In the genomic region with DNA sequence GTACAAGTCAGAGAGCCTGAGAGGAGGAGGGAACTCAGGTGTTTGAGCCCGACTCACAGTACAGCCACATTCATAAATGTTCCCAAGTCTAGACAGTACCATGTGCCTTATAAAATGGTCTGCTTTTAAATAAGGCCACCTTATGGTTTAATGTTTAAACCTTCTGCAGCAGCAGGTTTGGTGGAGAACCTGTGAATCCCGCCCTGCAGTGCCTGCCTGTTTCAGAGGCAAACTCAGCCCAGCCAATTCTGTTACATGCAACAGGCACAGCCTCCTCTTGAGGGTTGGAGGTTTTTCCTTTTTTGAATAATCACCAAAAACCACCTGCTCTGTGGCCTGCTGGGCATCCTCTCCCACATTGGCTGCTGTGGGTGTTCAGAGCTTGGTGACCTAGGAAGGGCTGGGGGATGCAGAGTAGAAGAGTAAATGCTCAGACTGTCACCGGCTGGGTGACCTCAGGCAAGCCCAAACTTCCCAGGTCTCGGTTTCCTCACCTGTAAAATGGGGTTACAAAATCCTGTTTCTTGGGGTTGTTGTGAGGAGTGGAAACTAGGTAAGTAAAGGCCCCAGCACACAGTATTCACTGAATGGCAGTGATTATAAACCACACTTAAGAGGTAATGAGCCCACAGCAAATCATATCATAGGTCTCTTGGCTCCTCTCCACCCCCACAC, we compare ENCODE assay signal across 2 cellular contexts.
A peak's percentile ranks its signal among the peaks of the same experiment; 100 is the strongest.
TF ChIP-seq lines count a peak whose summit lies in the region.

No MANE protein-coding gene starts in this region.

TF ChIP-seq in GM12878, 131 proteins besides CTCF, POLR2A, EP300 and RAD21 (continued from another document):
- TF ChIP-seq TCF7 (IDR thresholded peaks at IDR 0.05; ENCODE audit: borderline replicate concordance) (no peak), ZNF207 (IDR thresholded peaks at IDR 0.05; ENCODE audit: borderline replicate concordance) (no peak), FOXM1 (IDR thresholded peaks at IDR 0.05; ENCODE audit: low read depth, low read length) (no peak), KLF5 (IDR thresholded peaks at IDR 0.05; ENCODE audit: partially characterized antibody) (no peak), MYC (IDR thresholded peaks at IDR 0.05; ENCODE audit: insufficient read depth, insufficient read length, insufficient replicate concordance, low read length, severe bottlenecking) (no peak), SMAD5 (IDR thresholded peaks at IDR 0.05; ENCODE audit: low read depth) (no peak), HDAC2 (IDR thresholded peaks at IDR 0.05) (no peak), WRNIP1 (IDR thresholded peaks at IDR 0.05; ENCODE audit: borderline replicate concordance, low read depth, low read length) (no peak), CEBPB (IDR thresholded peaks at IDR 0.05; ENCODE audit: borderline replicate concordance in 1 of 2, low read depth in 2 of 2, low read length in 2 of 2) (no peak), ZNF274 (IDR thresholded peaks at IDR 0.05; ENCODE audit: insufficient read depth, insufficient read length) (no peak)
- TF ChIP-seq, protein P1, sequence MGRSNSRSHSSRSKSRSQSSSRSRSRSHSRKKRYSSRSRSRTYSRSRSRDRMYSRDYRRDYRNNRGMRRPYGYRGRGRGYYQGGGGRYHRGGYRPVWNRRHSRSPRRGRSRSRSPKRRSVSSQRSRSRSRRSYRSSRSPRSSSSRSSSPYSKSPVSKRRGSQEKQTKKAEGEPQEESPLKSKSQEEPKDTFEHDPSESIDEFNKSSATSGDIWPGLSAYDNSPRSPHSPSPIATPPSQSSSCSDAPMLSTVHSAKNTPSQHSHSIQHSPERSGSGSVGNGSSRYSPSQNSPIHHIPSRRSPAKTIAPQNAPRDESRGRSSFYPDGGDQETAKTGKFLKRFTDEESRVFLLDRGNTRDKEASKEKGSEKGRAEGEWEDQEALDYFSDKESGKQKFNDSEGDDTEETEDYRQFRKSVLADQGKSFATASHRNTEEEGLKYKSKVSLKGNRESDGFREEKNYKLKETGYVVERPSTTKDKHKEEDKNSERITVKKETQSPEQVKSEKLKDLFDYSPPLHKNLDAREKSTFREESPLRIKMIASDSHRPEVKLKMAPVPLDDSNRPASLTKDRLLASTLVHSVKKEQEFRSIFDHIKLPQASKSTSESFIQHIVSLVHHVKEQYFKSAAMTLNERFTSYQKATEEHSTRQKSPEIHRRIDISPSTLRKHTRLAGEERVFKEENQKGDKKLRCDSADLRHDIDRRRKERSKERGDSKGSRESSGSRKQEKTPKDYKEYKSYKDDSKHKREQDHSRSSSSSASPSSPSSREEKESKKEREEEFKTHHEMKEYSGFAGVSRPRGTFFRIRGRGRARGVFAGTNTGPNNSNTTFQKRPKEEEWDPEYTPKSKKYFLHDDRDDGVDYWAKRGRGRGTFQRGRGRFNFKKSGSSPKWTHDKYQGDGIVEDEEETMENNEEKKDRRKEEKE (IDR thresholded peaks at IDR 0.05) = no peak
- TF ChIP-seq, protein P2, sequence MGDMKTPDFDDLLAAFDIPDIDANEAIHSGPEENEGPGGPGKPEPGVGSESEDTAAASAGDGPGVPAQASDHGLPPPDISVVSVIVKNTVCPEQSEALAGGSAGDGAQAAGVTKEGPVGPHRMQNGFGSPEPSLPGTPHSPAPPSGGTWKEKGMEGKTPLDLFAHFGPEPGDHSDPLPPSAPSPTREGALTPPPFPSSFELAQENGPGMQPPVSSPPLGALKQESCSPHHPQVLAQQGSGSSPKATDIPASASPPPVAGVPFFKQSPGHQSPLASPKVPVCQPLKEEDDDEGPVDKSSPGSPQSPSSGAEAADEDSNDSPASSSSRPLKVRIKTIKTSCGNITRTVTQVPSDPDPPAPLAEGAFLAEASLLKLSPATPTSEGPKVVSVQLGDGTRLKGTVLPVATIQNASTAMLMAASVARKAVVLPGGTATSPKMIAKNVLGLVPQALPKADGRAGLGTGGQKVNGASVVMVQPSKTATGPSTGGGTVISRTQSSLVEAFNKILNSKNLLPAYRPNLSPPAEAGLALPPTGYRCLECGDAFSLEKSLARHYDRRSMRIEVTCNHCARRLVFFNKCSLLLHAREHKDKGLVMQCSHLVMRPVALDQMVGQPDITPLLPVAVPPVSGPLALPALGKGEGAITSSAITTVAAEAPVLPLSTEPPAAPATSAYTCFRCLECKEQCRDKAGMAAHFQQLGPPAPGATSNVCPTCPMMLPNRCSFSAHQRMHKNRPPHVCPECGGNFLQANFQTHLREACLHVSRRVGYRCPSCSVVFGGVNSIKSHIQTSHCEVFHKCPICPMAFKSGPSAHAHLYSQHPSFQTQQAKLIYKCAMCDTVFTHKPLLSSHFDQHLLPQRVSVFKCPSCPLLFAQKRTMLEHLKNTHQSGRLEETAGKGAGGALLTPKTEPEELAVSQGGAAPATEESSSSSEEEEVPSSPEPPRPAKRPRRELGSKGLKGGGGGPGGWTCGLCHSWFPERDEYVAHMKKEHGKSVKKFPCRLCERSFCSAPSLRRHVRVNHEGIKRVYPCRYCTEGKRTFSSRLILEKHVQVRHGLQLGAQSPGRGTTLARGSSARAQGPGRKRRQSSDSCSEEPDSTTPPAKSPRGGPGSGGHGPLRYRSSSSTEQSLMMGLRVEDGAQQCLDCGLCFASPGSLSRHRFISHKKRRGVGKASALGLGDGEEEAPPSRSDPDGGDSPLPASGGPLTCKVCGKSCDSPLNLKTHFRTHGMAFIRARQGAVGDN (IDR thresholded peaks at IDR 0.05) = no peak
- TF ChIP-seq, protein P3, sequence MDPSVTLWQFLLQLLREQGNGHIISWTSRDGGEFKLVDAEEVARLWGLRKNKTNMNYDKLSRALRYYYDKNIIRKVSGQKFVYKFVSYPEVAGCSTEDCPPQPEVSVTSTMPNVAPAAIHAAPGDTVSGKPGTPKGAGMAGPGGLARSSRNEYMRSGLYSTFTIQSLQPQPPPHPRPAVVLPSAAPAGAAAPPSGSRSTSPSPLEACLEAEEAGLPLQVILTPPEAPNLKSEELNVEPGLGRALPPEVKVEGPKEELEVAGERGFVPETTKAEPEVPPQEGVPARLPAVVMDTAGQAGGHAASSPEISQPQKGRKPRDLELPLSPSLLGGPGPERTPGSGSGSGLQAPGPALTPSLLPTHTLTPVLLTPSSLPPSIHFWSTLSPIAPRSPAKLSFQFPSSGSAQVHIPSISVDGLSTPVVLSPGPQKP (IDR thresholded peaks at IDR 0.05; ENCODE audit: low read depth, low read length) = no peak

TF ChIP-seq in liver, 16 proteins besides CTCF, POLR2A, EP300 and RAD21 (continued from another document):
- TF ChIP-seq RXRA (IDR thresholded peaks at IDR 0.05) (peak; percentile 52 to 58), JUND (IDR thresholded peaks at IDR 0.05) (no peak), TAF1 (conservative IDR thresholded peaks at IDR 0.05) (no peak), HNF4G (IDR thresholded peaks at IDR 0.05) (peak; percentile 16), YY1 (IDR thresholded peaks at IDR 0.05) (peak; percentile 86), FOXA2 (IDR thresholded peaks at IDR 0.05) (no peak), SP1 (IDR thresholded peaks at IDR 0.05) (peak; percentile 51)
- TF ChIP-seq, protein P4, sequence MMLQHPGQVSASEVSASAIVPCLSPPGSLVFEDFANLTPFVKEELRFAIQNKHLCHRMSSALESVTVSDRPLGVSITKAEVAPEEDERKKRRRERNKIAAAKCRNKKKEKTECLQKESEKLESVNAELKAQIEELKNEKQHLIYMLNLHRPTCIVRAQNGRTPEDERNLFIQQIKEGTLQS (IDR thresholded peaks at IDR 0.05) = peak; percentile 12
- TF ChIP-seq, protein P5, sequence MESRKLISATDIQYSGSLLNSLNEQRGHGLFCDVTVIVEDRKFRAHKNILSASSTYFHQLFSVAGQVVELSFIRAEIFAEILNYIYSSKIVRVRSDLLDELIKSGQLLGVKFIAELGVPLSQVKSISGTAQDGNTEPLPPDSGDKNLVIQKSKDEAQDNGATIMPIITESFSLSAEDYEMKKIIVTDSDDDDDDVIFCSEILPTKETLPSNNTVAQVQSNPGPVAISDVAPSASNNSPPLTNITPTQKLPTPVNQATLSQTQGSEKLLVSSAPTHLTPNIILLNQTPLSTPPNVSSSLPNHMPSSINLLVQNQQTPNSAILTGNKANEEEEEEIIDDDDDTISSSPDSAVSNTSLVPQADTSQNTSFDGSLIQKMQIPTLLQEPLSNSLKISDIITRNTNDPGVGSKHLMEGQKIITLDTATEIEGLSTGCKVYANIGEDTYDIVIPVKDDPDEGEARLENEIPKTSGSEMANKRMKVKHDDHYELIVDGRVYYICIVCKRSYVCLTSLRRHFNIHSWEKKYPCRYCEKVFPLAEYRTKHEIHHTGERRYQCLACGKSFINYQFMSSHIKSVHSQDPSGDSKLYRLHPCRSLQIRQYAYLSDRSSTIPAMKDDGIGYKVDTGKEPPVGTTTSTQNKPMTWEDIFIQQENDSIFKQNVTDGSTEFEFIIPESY (IDR thresholded peaks at IDR 0.05) = peak; percentile 35
- TF ChIP-seq, protein P6, sequence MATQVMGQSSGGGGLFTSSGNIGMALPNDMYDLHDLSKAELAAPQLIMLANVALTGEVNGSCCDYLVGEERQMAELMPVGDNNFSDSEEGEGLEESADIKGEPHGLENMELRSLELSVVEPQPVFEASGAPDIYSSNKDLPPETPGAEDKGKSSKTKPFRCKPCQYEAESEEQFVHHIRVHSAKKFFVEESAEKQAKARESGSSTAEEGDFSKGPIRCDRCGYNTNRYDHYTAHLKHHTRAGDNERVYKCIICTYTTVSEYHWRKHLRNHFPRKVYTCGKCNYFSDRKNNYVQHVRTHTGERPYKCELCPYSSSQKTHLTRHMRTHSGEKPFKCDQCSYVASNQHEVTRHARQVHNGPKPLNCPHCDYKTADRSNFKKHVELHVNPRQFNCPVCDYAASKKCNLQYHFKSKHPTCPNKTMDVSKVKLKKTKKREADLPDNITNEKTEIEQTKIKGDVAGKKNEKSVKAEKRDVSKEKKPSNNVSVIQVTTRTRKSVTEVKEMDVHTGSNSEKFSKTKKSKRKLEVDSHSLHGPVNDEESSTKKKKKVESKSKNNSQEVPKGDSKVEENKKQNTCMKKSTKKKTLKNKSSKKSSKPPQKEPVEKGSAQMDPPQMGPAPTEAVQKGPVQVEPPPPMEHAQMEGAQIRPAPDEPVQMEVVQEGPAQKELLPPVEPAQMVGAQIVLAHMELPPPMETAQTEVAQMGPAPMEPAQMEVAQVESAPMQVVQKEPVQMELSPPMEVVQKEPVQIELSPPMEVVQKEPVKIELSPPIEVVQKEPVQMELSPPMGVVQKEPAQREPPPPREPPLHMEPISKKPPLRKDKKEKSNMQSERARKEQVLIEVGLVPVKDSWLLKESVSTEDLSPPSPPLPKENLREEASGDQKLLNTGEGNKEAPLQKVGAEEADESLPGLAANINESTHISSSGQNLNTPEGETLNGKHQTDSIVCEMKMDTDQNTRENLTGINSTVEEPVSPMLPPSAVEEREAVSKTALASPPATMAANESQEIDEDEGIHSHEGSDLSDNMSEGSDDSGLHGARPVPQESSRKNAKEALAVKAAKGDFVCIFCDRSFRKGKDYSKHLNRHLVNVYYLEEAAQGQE (IDR thresholded peaks at IDR 0.05) = peak; percentile 53
